In genomic region chr1:21268281-21269239, GRCh38 we compare ENCODE assay signal across 13 cellular contexts. TPM values are rescaled to one million over a fixed set of nuclear protein-coding genes. Genes with fewer than 3 reads are reported as not detected.
DNase-seq lines count a peak whose midpoint lies in the region; ATAC-seq and TF ChIP-seq lines count a peak whose summit lies in the region.
"Had no signal": no experiment of that assay in that cellular context is flagged by ENCODE, and none has a peak within 500 bp of the region (broad histone marks: within the 10 kb centered on the region; RNA-seq: fewer than 3 reads in every experiment).

No MANE protein-coding gene starts in this region.

- H3K9me3 ChIP-seq in mammary epithelial cell (replicated peaks; ENCODE audit: insufficient read depth, low read length) (no peaks in the 10 kb centered on the region), ascending aorta (no peaks in the 10 kb centered on the region), lower lobe of right lung (no peaks in the 10 kb centered on the region), upper lobe of right lung (no peaks in the 10 kb centered on the region)

- in situ Hi-C loops in mammary epithelial cell (cut with MboI; ENCODE audit: low sequenced_read_pairs in 2 of 2): no loop called here

- H3K4me3 Mint-ChIP-seq in MCF 10A (ENCODE audit: unreplicated experiment) (no peak overlapping the region), mesothelial cell of epicardium (no peak overlapping the region)
- no peak overlapping the region for H3K4me3 Mint-ChIP-seq in stimulated activated memory B cell treated with anti-CD40 and anti-IgM and Interleukin-4, amounts not matched to agents 10 μg/mL and 1 μg/mL and 100 μg/mL, for 72 hours
- H3K4me3 Mint-ChIP-seq: activated naive CD8-positive, alpha-beta T cell treated with anti-CD3 and anti-CD28 coated beads, Interleukin-2, amount 50 U/mL, for 24 hours had no signal

- H3K27ac Mint-ChIP-seq in MCF 10A (ENCODE audit: low read depth, unreplicated experiment) (no peak overlapping the region), mesothelial cell of epicardium (no peak overlapping the region)
- H3K27ac Mint-ChIP-seq in stimulated activated memory B cell treated with anti-CD40 and anti-IgM and Interleukin-4, amounts not matched to agents 10 μg/mL and 1 μg/mL and 100 μg/mL, for 72 hours: no peak overlapping the region
- H3K27ac Mint-ChIP-seq: activated naive CD8-positive, alpha-beta T cell treated with anti-CD3 and anti-CD28 coated beads, Interleukin-2, amount 50 U/mL, for 24 hours had no signal

- H3K4me1 ChIP-seq in mammary epithelial cell (ENCODE audit: insufficient read depth, low read length) (peaks cover 9% of the 10 kb centered on the region), ascending aorta (peaks cover 19 to 39% of the 10 kb centered on the region in 2 donors), lower lobe of right lung (peaks cover 50% of the 10 kb centered on the region), upper lobe of right lung (peaks cover 21% of the 10 kb centered on the region)

- H3K27ac ChIP-seq in mammary epithelial cell (ENCODE audit: insufficient read depth, low read depth, low read length): no peak overlapping the region
- peak overlapping the region; percentile 72 to 98 for H3K27ac ChIP-seq in ascending aorta
- peak overlapping the region; percentile 21 for H3K27ac ChIP-seq in lower lobe of right lung
- peak overlapping the region; percentile 14 for H3K27ac ChIP-seq in upper lobe of right lung

- no peak overlapping the region for H3K9ac ChIP-seq in mammary epithelial cell (ENCODE audit: insufficient read depth, low read length)

- no peaks in the 10 kb centered on the region for H3K79me2 ChIP-seq in mammary epithelial cell (ENCODE audit: insufficient read depth, low read length)

- H3K4me2 ChIP-seq in mammary epithelial cell (ENCODE audit: insufficient read depth, low read depth, low read length): no peak overlapping the region

- H3K36me3 Mint-ChIP-seq in MCF 10A (ENCODE audit: insufficient read depth, unreplicated experiment) (peaks cover 13% of the 10 kb centered on the region), mesothelial cell of epicardium (peaks cover 9% of the 10 kb centered on the region)
- peaks cover 77% of the 10 kb centered on the region for H3K36me3 Mint-ChIP-seq in stimulated activated memory B cell treated with anti-CD40 and anti-IgM and Interleukin-4, amounts not matched to agents 10 μg/mL and 1 μg/mL and 100 μg/mL, for 72 hours

- no peaks in the 10 kb centered on the region for H3K27me3 Mint-ChIP-seq in MCF 10A (ENCODE audit: insufficient read depth, unreplicated experiment)
- H3K27me3 Mint-ChIP-seq in stimulated activated memory B cell treated with anti-CD40 and anti-IgM and Interleukin-4, amounts not matched to agents 10 μg/mL and 1 μg/mL and 100 μg/mL, for 72 hours: no peaks in the 10 kb centered on the region
- H3K27me3 Mint-ChIP-seq in mesothelial cell of epicardium (ENCODE audit: low read depth): no peaks in the 10 kb centered on the region
- H3K27me3 Mint-ChIP-seq: activated naive CD8-positive, alpha-beta T cell treated with anti-CD3 and anti-CD28 coated beads, Interleukin-2, amount 50 U/mL, for 24 hours had no signal

- ATAC-seq in lower lobe of right lung (peak; percentile 63 to 67), upper lobe of right lung (peak; percentile 63)
- ATAC-seq in stimulated activated memory B cell treated with anti-CD40 and anti-IgM and Interleukin-4, amounts not matched to agents 10 μg/mL and 1 μg/mL and 100 μg/mL, for 72 hours: no peak
- ATAC-seq: activated naive CD8-positive, alpha-beta T cell treated with anti-CD3 and anti-CD28 coated beads, Interleukin-2, amount 50 U/mL, for 24 hours had no signal

- POLR2A ChIA-PET in MCF 10A (lab: Yijun Ruan, JAX): no interaction called here

- dilution Hi-C loops in mammary epithelial cell (cut with HindIII; ENCODE audit: low sequenced_read_pairs): no loop called here

- no peak overlapping the region for H2AFZ ChIP-seq in mammary epithelial cell (ENCODE audit: low read depth, low read length)

- intact Hi-C loops in MCF 10A (cut with micrococcal nuclease) (no loop called here), mammary epithelial cell (cut with micrococcal nuclease) (no loop called here), ascending aorta (cut with DNase I) (loop anchor here (10.0 kb wide), 1 partner anchor 646 kb away; no protein-coding TSS in a partner anchor), lower lobe of right lung (cut with DNase I) (no loop called here), upper lobe of right lung (cut with DNase I) (loop anchor here (10.0 kb wide), 1 partner anchor 66 kb away; no protein-coding TSS in a partner anchor)

- TF ChIP-seq CTCF in MCF 10A (IDR thresholded peaks at IDR 0.05; ENCODE audit: unreplicated experiment): no peak
- no peak for TF ChIP-seq CTCF in mammary epithelial cell (conservative IDR thresholded peaks at IDR 0.05 in 1 of 2, IDR thresholded peaks at IDR 0.05 in 1 of 2; ENCODE audit: extremely low read depth in 1 of 2, insufficient read depth in 1 of 2, low read depth in 1 of 2, low read length in 2 of 2)
- TF ChIP-seq CTCF in ascending aorta (IDR thresholded peaks at IDR 0.05): no peak
- TF ChIP-seq CTCF in lower lobe of right lung (IDR thresholded peaks at IDR 0.05): no peak
- no peak for TF ChIP-seq CTCF in upper lobe of right lung (IDR thresholded peaks at IDR 0.05)
- TF ChIP-seq CTCF in mesothelial cell of epicardium (IDR thresholded peaks at IDR 0.05; ENCODE audit: unreplicated experiment): no peak

- H4K20me1 ChIP-seq in mammary epithelial cell (ENCODE audit: insufficient read depth, low read length): no peaks in the 10 kb centered on the region

- peak; percentile 15 for DNase-seq in MCF 10A (ENCODE audit: unreplicated experiment)
- no peak for DNase-seq in mammary epithelial cell
- DNase-seq in ascending aorta (ENCODE audit: low spot score in 2 of 2): no peak
- no peak for DNase-seq in lower lobe of right lung
- DNase-seq in upper lobe of right lung: no peak
- DNase-seq in HUDEP-2 (lab: John Stamatoyannopoulos, UW; ENCODE audit: unreplicated experiment in 76 of 76): no peak
- DNase-seq in mesothelial cell of epicardium (ENCODE audit: low spot score in 2 of 2, unreplicated experiment in 2 of 2): no peak
- DNase-seq: activated CD8-positive, alpha-beta memory T cell treated with anti-CD3 and anti-CD28 coated beads for 24 hours; activated naive CD8-positive, alpha-beta T cell treated with anti-CD3 and anti-CD28 coated beads, Interleukin-2, amount 50 U/mL, for 24 hours; NK-92 treated with Interleukin-12 subunit alpha and Interleukin-12 subunit beta, amount 100 ng/mL, for 24 hours; retina; T-helper 2 cell had no signal

- peaks cover 12% of the 10 kb centered on the region for H3K36me3 ChIP-seq in mammary epithelial cell (ENCODE audit: insufficient read depth, low read length)
- H3K36me3 ChIP-seq in ascending aorta: peaks cover 46 to 63% of the 10 kb centered on the region in 2 donors
- H3K36me3 ChIP-seq in lower lobe of right lung: peaks cover 59% of the 10 kb centered on the region
- peaks cover 23% of the 10 kb centered on the region for H3K36me3 ChIP-seq in upper lobe of right lung

- H3K4me3 ChIP-seq in mammary epithelial cell (replicated peaks in 1 of 3; ENCODE audit: insufficient read depth in 1 of 3, low read depth in 2 of 3, low read length in 3 of 3) (no peak overlapping the region), ascending aorta (no peak overlapping the region), lower lobe of right lung (no peak overlapping the region), upper lobe of right lung (no peak overlapping the region)

- no peaks in the 10 kb centered on the region for H3K4me1 Mint-ChIP-seq in MCF 10A (ENCODE audit: insufficient read depth, unreplicated experiment)
- peaks cover 28% of the 10 kb centered on the region for H3K4me1 Mint-ChIP-seq in stimulated activated memory B cell treated with anti-CD40 and anti-IgM and Interleukin-4, amounts not matched to agents 10 μg/mL and 1 μg/mL and 100 μg/mL, for 72 hours
- H3K4me1 Mint-ChIP-seq in mesothelial cell of epicardium: peaks cover 4% of the 10 kb centered on the region

- WGBS in mammary epithelial cell (ENCODE audit: low coverage, missing lambda C conversion rate): 37% methylated on average over 17 of the region's 17 CpGs

- H3K9me3 Mint-ChIP-seq in MCF 10A (ENCODE audit: unreplicated experiment) (no peaks in the 10 kb centered on the region), mesothelial cell of epicardium (peaks cover 3% of the 10 kb centered on the region)
- H3K9me3 Mint-ChIP-seq in stimulated activated memory B cell treated with anti-CD40 and anti-IgM and Interleukin-4, amounts not matched to agents 10 μg/mL and 1 μg/mL and 100 μg/mL, for 72 hours: no peaks in the 10 kb centered on the region
- H3K9me3 Mint-ChIP-seq: activated naive CD8-positive, alpha-beta T cell treated with anti-CD3 and anti-CD28 coated beads, Interleukin-2, amount 50 U/mL, for 24 hours had no signal

- no peaks in the 10 kb centered on the region for H3K27me3 ChIP-seq in mammary epithelial cell (ENCODE audit: insufficient read depth, low read length)
- no peaks in the 10 kb centered on the region for H3K27me3 ChIP-seq in ascending aorta
- H3K27me3 ChIP-seq in lower lobe of right lung (ENCODE audit: low read depth): no peaks in the 10 kb centered on the region
- no peaks in the 10 kb centered on the region for H3K27me3 ChIP-seq in upper lobe of right lung

- BruUV-seq in MCF 10A (replicated peaks; lab: Mats Ljungman, UMichigan) (no TSS peak), mammary epithelial cell (replicated peaks; lab: Mats Ljungman, UMichigan) (no TSS peak)

- CTCF ChIA-PET in MCF 10A (lab: Yijun Ruan, JAX): interaction anchor here (1.0 to 2.6 kb wide), 8 partner anchors 10 to 102 kb away, joined by 3 to 16 read pairs (median 4); no protein-coding TSS in a partner anchor
- CTCF ChIA-PET in mammary epithelial cell (lab: Charles Lee; ENCODE audit: low non-redundant PET): no interaction called here

RNA-seq across cellular contexts. Expression of gene ECE1, which starts 21.7 kb away (rescaled TPM):
- total RNA-seq in MCF 10A (2022) (40.0 and 46.8 TPM in 2 replicates), mammary epithelial cell (100 to 1,000 TPM in 1 of 2 donors, 10 to 100 TPM in 1; 86.3 to 153 TPM), ascending aorta (336 TPM), lower lobe of right lung (90.9 TPM), upper lobe of right lung (108 TPM), mesothelial cell of epicardium (39.3 to 41.8 TPM (median 41.1 TPM) in 3 replicates)
- polyA plus RNA-seq in mammary epithelial cell: 65.7 TPM
- 75.5 TPM for polyA minus RNA-seq in mammary epithelial cell

Comparison
In these comparisons a context has a peak if more than half of its experiments do, and no peak if none do; other contexts are left out.
1. intact Hi-C loops: an anchor here in ascending aorta (10.0 kb wide) and upper lobe of right lung (10.0 kb wide); none called in MCF 10A, mammary epithelial cell and lower lobe of right lung.